In genomic region chr15:24954783-24955548, GRCh38 we compare ENCODE assay signal across 8 cellular contexts. TPM values are rescaled to one million over a fixed set of nuclear protein-coding genes. Genes with fewer than 3 reads are reported as not detected.
DNase-seq lines count a peak whose midpoint lies in the region; ATAC-seq and TF ChIP-seq lines count a peak whose summit lies in the region.

Gene SNRPN (plus strand): TSS chr15:24954987. CDS start chr15:24974454, 19,467 bp downstream.
Gene SNURF (plus strand): TSS chr15:24954987. CDS start chr15:24955049, 62 bp downstream.

- H3K36me3 ChIP-seq in colonic mucosa: no peaks in the 10 kb centered on the region

- no peak for TF ChIP-seq CTCF in colonic mucosa (IDR thresholded peaks at IDR 0.05)

- peak within 1 kb of the TSS; percentile 67 to 90 for H3K9ac ChIP-seq in colonic mucosa (ENCODE audit: low read depth in 2 of 2, low read length in 2 of 2)

- no peaks in the 10 kb centered on the region for H3K4me1 ChIP-seq in colonic mucosa

- ATAC-seq in GM21723 (IDR thresholded peaks at IDR 0.05; ENCODE audit: unreplicated experiment) (peak; percentile 58), HG02970 (IDR thresholded peaks at IDR 0.05; ENCODE audit: low FRiP score, unreplicated experiment) (no peak)

- DNase-seq in DMS153 treated with DMSO at 0.1 percent for 48 hours (lab: John Stamatoyannopoulos, UW; ENCODE audit: unreplicated experiment): peak; percentile 3
- peak; percentile 79 for DNase-seq in NCI-H146 (lab: John Stamatoyannopoulos, UW)
- peak; percentile 75 for DNase-seq in activated CD4-positive, alpha-beta T cell treated with anti-CD3 and anti-CD28 coated beads for 48 hours
- peak; percentile 71 for DNase-seq in colonic mucosa
- DNase-seq in left kidney (ENCODE audit: low read depth, low spot score): peak; percentile 84
- peak; percentile 18 to 57 for DNase-seq in stimulated activated CD4-positive, alpha-beta T cell treated with anti-CD3 and anti-CD28 coated beads, Interleukin-1b, Interleukin-23, amount 100 ng/mL, for 4 hours (ENCODE audit: low read depth in 2 of 2)

- intact Hi-C loops in colonic mucosa (cut with DNase I): loop anchor here (10.0 kb wide), 1 partner anchor 480 kb away; the partner anchor contains the start of gene UBE3A

- peak within 1 kb of the TSS; percentile 71 for H3K27ac ChIP-seq in colonic mucosa

- no peaks in the 10 kb centered on the region for H3K9me3 ChIP-seq in colonic mucosa

- H3K27me3 ChIP-seq in colonic mucosa: no peaks in the 10 kb centered on the region

- peak within 1 kb of the TSS; percentile 50 for H3K4me3 ChIP-seq in colonic mucosa

RNA-seq across cellular contexts. Expression of gene SNRPN, which starts in this region (rescaled TPM):
- total RNA-seq in colonic mucosa: 10 to 100 TPM; 19.6 to 24.7 TPM

RNA-seq across cellular contexts. Expression of gene SNURF, which starts in this region (rescaled TPM):
- 1 to 10 TPM; 1.2 to 6.8 TPM for total RNA-seq in colonic mucosa

Comparison
In these comparisons a context has a peak if more than half of its experiments do, and no peak if none do; other contexts are left out.
1. DNase-seq: peak in every context shown above with its lines; median percentile 84 in left kidney; 79 in NCI-H146; 75 in activated CD4-positive, alpha-beta T cell treated with anti-CD3 and anti-CD28 coated beads for 48 hours; 71 in colonic mucosa; 38 in stimulated activated CD4-positive, alpha-beta T cell treated with anti-CD3 and anti-CD28 coated beads, Interleukin-1b, Interleukin-23, amount 100 ng/mL, for 4 hours; 3 in DMS153 treated with DMSO at 0.1 percent for 48 hours.